ENCODE assay signal across 16 cellular contexts in genomic region chr11:78100276-78101040, GRCh38. TPM values are rescaled to one million over a fixed set of nuclear protein-coding genes. Genes with fewer than 3 reads are reported as not detected.
DNase-seq lines count a peak whose midpoint lies in the region; ATAC-seq and TF ChIP-seq lines count a peak whose summit lies in the region.
"Had no signal": no experiment of that assay in that cellular context is flagged by ENCODE, and none has a peak within 500 bp of the region (broad histone marks: within the 10 kb centered on the region; RNA-seq: fewer than 3 reads in every experiment).

No MANE protein-coding gene starts in this region.

- no peaks in the 10 kb centered on the region for H3K4me1 Mint-ChIP-seq in type B pancreatic cell (ENCODE audit: unreplicated experiment)

- H3K4me3 Mint-ChIP-seq in type B pancreatic cell = no peak overlapping the region
- H3K4me3 Mint-ChIP-seq: activated CD4-positive, alpha-beta memory T cell treated with anti-CD3 and anti-CD28 coated beads, Interleukin-2, amount 10 ng/mL, durations not matched to agents 7 days and 5 days had no signal

- H3K4me3 ChIP-seq in LNCaP clone FGC (ENCODE audit: low read depth, low read length) (no peak overlapping the region), psoas muscle (no peak overlapping the region)
- H3K4me3 ChIP-seq: MG63, thoracic aorta had no signal

- peak in 1 of 4 donors; percentile 76 for ATAC-seq in psoas muscle

- no peaks in the 10 kb centered on the region for H3K27me3 ChIP-seq in psoas muscle (ENCODE audit: insufficient read depth in 3 of 3, low read length in 2 of 3)
- H3K27me3 ChIP-seq: MG63 had no signal

- WGBS in psoas muscle, 3 donors = 49 to 79% (median 76%) methylated on average over 7 of the region's 7 CpGs

- H3K36me3 ChIP-seq in psoas muscle (ENCODE audit: insufficient read depth in 1 of 2, low read depth in 1 of 2) = peaks cover 2 to 43% of the 10 kb centered on the region in 2 donors

- no peaks in the 10 kb centered on the region for H3K9me3 Mint-ChIP-seq in type B pancreatic cell
- H3K9me3 Mint-ChIP-seq: activated CD4-positive, alpha-beta memory T cell treated with anti-CD3 and anti-CD28 coated beads, Interleukin-2, amount 10 ng/mL, durations not matched to agents 7 days and 5 days had no signal

- H3K9me3 ChIP-seq in psoas muscle = no peaks in the 10 kb centered on the region
- H3K9me3 ChIP-seq: MG63, thoracic aorta had no signal

- intact Hi-C loops in psoas muscle (cut with DNase I) = no loop called here

- TF ChIP-seq CTCF in LNCaP clone FGC (IDR thresholded peaks at IDR 0.05; ENCODE audit: control insufficient read depth, extremely low read depth, insufficient read depth) (no peak), psoas muscle (IDR thresholded peaks at IDR 0.05) (no peak), type B pancreatic cell (conservative IDR thresholded peaks at IDR 0.05) (no peak)

- H3K27me3 Mint-ChIP-seq in type B pancreatic cell = no peaks in the 10 kb centered on the region
- H3K27me3 Mint-ChIP-seq: activated CD4-positive, alpha-beta memory T cell treated with anti-CD3 and anti-CD28 coated beads, Interleukin-2, amount 10 ng/mL, durations not matched to agents 7 days and 5 days had no signal

- H3K27ac ChIP-seq in angular gyrus (ENCODE audit: low read depth, low read length) (peak overlapping the region; percentile 60), psoas muscle (peak overlapping the region; percentile 38)
- H3K27ac ChIP-seq: epithelial cell of prostate, thoracic aorta had no signal

- peaks cover 15% of the 10 kb centered on the region for H3K36me3 Mint-ChIP-seq in type B pancreatic cell

- DNase-seq in LNCaP clone FGC (ENCODE audit: low read depth) (peak; percentile 77), NCI-H2107 treated with DMSO at 0.1 percent for 48 hours (lab: John Stamatoyannopoulos, UW; ENCODE audit: unreplicated experiment) (peak; percentile 84), psoas muscle (no peak), hepatic stellate cell (ENCODE audit: low spot score) (no peak), type B pancreatic cell (ENCODE audit: extremely low spot score, unreplicated experiment) (no peak)
- no peak for DNase-seq in activated CD4-positive, alpha-beta T cell treated with anti-CD3 and anti-CD28 coated beads for 1 hour
- DNase-seq: activated CD4-positive, alpha-beta memory T cell treated with anti-CD3 and anti-CD28 coated beads, Interleukin-2, amount 10 ng/mL, durations not matched to agents 7 days and 5 days; EL; H7; MG63; NCI-H510A had no signal

- peaks cover 12% of the 10 kb centered on the region for H3K4me1 ChIP-seq in psoas muscle

- H3K27ac Mint-ChIP-seq in type B pancreatic cell = no peak overlapping the region
- H3K27ac Mint-ChIP-seq: activated CD4-positive, alpha-beta memory T cell treated with anti-CD3 and anti-CD28 coated beads, Interleukin-2, amount 10 ng/mL, durations not matched to agents 7 days and 5 days had no signal

RNA-seq across cellular contexts. Expression of gene NDUFC2, which starts 20.8 kb away (rescaled TPM):
- total RNA-seq in psoas muscle (100 to 1,000 TPM; 223 to 309 (median 252) TPM), type B pancreatic cell (ENCODE audit: low replicate concordance) (233 and 240 TPM in 2 replicates)
- 100 to 1,000 TPM; 224 to 350 (median 264) TPM for polyA plus RNA-seq in psoas muscle

RNA-seq across cellular contexts. Expression of gene THRSP, which starts 36.8 kb away (rescaled TPM):
- total RNA-seq in psoas muscle = 1 to 10 TPM in 2 of 4 donors, under 1 TPM in 2; 0.24 to 5.6 (median 1.6) TPM
- 1 to 10 TPM in 2 of 3 donors, under 1 TPM in 1; 0.61 to 7.2 (median 2.2) TPM for polyA plus RNA-seq in psoas muscle
- not detected in 2 replicates for total RNA-seq in type B pancreatic cell (ENCODE audit: low replicate concordance)
- total RNA-seq: activated CD4-positive, alpha-beta memory T cell treated with anti-CD3 and anti-CD28 coated beads, Interleukin-2, amount 10 ng/mL, durations not matched to agents 7 days and 5 days; chondrocyte; glomerular endothelial cell; H7 had no signal

RNA-seq across cellular contexts. Expression of gene ALG8, which starts 39.0 kb away (rescaled TPM):
- total RNA-seq in psoas muscle (10 to 100 TPM in 2 of 4 donors, 1 to 10 TPM in 2; 9.1 to 15.7 (median 12.2) TPM), type B pancreatic cell (ENCODE audit: low replicate concordance) (45.2 and 71.8 TPM in 2 replicates)
- polyA plus RNA-seq in psoas muscle = 10 to 100 TPM; 10.3 to 14.9 (median 11.4) TPM

Comparison
In these comparisons a context has a peak if more than half of its experiments do, and no peak if none do; other contexts are left out.
1. DNase-seq: peak in LNCaP clone FGC (single experiment) and NCI-H2107 treated with DMSO at 0.1 percent for 48 hours (single experiment); none in psoas muscle (0 of 2), hepatic stellate cell (single experiment), activated CD4-positive, alpha-beta T cell treated with anti-CD3 and anti-CD28 coated beads for 1 hour (single experiment) and type B pancreatic cell (single experiment).